In genomic region chr12:22656376-22656775, GRCh38 we compare ENCODE assay signal across 25 cellular contexts. TPM values are rescaled to one million over a fixed set of nuclear protein-coding genes. Genes with fewer than 3 reads are reported as not detected.
DNase-seq lines count a peak whose midpoint lies in the region; ATAC-seq and TF ChIP-seq lines count a peak whose summit lies in the region.
"Had no signal": no experiment of that assay in that cellular context is flagged by ENCODE, and none has a peak within 500 bp of the region (broad histone marks: within the 10 kb centered on the region; RNA-seq: fewer than 3 reads in every experiment).

No MANE protein-coding gene starts in this region.

- no peaks in the 10 kb centered on the region for H3K27me3 Mint-ChIP-seq in progenitor cell of endocrine pancreas

- no peak overlapping the region for H3K4me3 Mint-ChIP-seq in progenitor cell of endocrine pancreas (ENCODE audit: low read depth)
- H3K4me3 Mint-ChIP-seq: neural crest cell, WTC11 had no signal

- H3K27ac Mint-ChIP-seq in progenitor cell of endocrine pancreas: peak overlapping the region; percentile 34

- TF ChIP-seq CTCF in progenitor cell of endocrine pancreas (IDR thresholded peaks at IDR 0.05; ENCODE audit: unreplicated experiment): no peak

- peaks cover 26% of the 10 kb centered on the region for H3K4me1 Mint-ChIP-seq in progenitor cell of endocrine pancreas (ENCODE audit: low read depth)

- H3K36me3 Mint-ChIP-seq in progenitor cell of endocrine pancreas (ENCODE audit: insufficient read depth): peaks cover 43% of the 10 kb centered on the region

- DNase-seq in NCI-H1417 (lab: John Stamatoyannopoulos, UW): peak in 2 of 3 experiments; percentile 20 to 63
- no peak for DNase-seq in NCI-H1417 treated with DMSO at 0.1 percent for 48 hours (lab: John Stamatoyannopoulos, UW)
- DNase-seq in NCI-H1105 treated with DMSO at 0.1 percent for 48 hours (lab: John Stamatoyannopoulos, UW): peak; percentile 16
- peak; percentile 31 for DNase-seq in fibroblast of peridontal ligament (ENCODE audit: extremely low read depth)
- no peak for DNase-seq in progenitor cell of endocrine pancreas (ENCODE audit: low spot score, unreplicated experiment)
- DNase-seq in NCI-H1092 treated with DMSO at 0.1 percent for 48 hours (lab: John Stamatoyannopoulos, UW): no peak
- DNase-seq: 8988T; activated naive CD4-positive, alpha-beta T cell treated with Interleukin-2 at 50 U/mL for 16 hours; amniotic stem cell; DND-41; head of caudate nucleus; Kasumi-1; NCI-H1092; NCI-H2029 treated with DMSO at 0.1 percent for 48 hours; PC-9; posterior cingulate gyrus; SHP77; stimulated activated CD4-positive, alpha-beta T cell treated with anti-CD3 and anti-CD28 coated beads, Interleukin-15, amount 100 ng/mL, for 24 hours; stimulated activated naive CD8-positive, alpha-beta T cell treated with anti-CD3 and anti-CD28 coated beads, Interleukin-15, Interleukin-2, amounts not matched to agents 100 U/mL and 50 U/mL, for 24 hours; testis had no signal

- H3K9me3 Mint-ChIP-seq in progenitor cell of endocrine pancreas (ENCODE audit: low read depth): peaks cover 7% of the 10 kb centered on the region
- H3K9me3 Mint-ChIP-seq: WTC11 had no signal

- ATAC-seq in HG02678 (IDR thresholded peaks at IDR 0.05; ENCODE audit: unreplicated experiment): no peak
- ATAC-seq in GM21381 (IDR thresholded peaks at IDR 0.05; ENCODE audit: unreplicated experiment): no peak
- ATAC-seq: sciatic nerve; stimulated activated naive CD8-positive, alpha-beta T cell treated with anti-CD3 and anti-CD28 coated beads, Interleukin-15, Interleukin-2, amounts not matched to agents 100 U/mL and 50 U/mL, for 24 hours; WTC11 had no signal

RNA-seq across cellular contexts. Expression of gene ETNK1, which starts 31.4 kb away (rescaled TPM):
- total RNA-seq in progenitor cell of endocrine pancreas: 285 and 295 TPM in 2 replicates

Comparison
In these comparisons a context has a peak if more than half of its experiments do, and no peak if none do; other contexts are left out.
1. DNase-seq: peak in NCI-H1417 (2 of 3), NCI-H1105 treated with DMSO at 0.1 percent for 48 hours (single experiment) and fibroblast of peridontal ligament (single experiment); none in NCI-H1417 treated with DMSO at 0.1 percent for 48 hours (single experiment), progenitor cell of endocrine pancreas (single experiment) and NCI-H1092 treated with DMSO at 0.1 percent for 48 hours (single experiment).